24 cellular contexts compared by ENCODE assay signal in genomic region chr2:88608184-88608583, GRCh38. TPM values are rescaled to one million over a fixed set of nuclear protein-coding genes. Genes with fewer than 3 reads are reported as not detected.
DNase-seq lines count a peak whose midpoint lies in the region; ATAC-seq and TF ChIP-seq lines count a peak whose summit lies in the region.
"Had no signal": no experiment of that assay in that cellular context is flagged by ENCODE, and none has a peak within 500 bp of the region (broad histone marks: within the 10 kb centered on the region; RNA-seq: fewer than 3 reads in every experiment).

No MANE protein-coding gene starts in this region.

- peak overlapping the region; percentile 79 for H3K27ac Mint-ChIP-seq in memory B cell
- H3K27ac Mint-ChIP-seq in Calu3 (ENCODE audit: unreplicated experiment), result no peak overlapping the region
- H3K27ac Mint-ChIP-seq: activated naive CD8-positive, alpha-beta T cell; activated T-helper 1 cell treated with anti-CD3 and anti-CD28 coated beads, Interleukin-12 subunit alpha, Interleukin-12 subunit beta, Interleukin-2, Interleukin-4 antibody, amounts not matched to agents 30 ng/mL and 10 ng/mL and 1 ng/mL, durations not matched to agents 14 hours and 24 hours and 36 hours; brain; stimulated activated naive CD8-positive, alpha-beta T cell treated with anti-CD3 and anti-CD28 coated beads, Interleukin-15, Interleukin-2, amounts not matched to agents 100 ng/mL and 50 ng/mL, for 24 hours had no signal

- H3K27me3 ChIP-seq in DOHH2 (ENCODE audit: control insufficient read depth, low read length), result no peaks in the 10 kb centered on the region
- H3K27me3 ChIP-seq in OCI-LY1 (ENCODE audit: insufficient read depth, low read length), result no peaks in the 10 kb centered on the region
- H3K27me3 ChIP-seq: hepatocyte had no signal

- no peaks in the 10 kb centered on the region for H3K9me3 ChIP-seq in DOHH2 (ENCODE audit: control insufficient read depth, insufficient read depth, low read length)
- H3K9me3 ChIP-seq in OCI-LY1 (ENCODE audit: low read length), result no peaks in the 10 kb centered on the region
- H3K9me3 ChIP-seq: A549 had no signal

- TF ChIP-seq CTCF in DOHH2 (IDR thresholded peaks at IDR 0.05; ENCODE audit: low read depth, low read length, poor library complexity, severe bottlenecking), result no peak
- no peak for TF ChIP-seq CTCF in OCI-LY1 (IDR thresholded peaks at IDR 0.05; ENCODE audit: low read length)
- TF ChIP-seq CTCF in Calu3 (IDR thresholded peaks at IDR 0.05; ENCODE audit: unreplicated experiment), result no peak

- BruUV-seq in Calu3 (replicated peaks; lab: Mats Ljungman, UMichigan), result no TSS peak

- H3K79me2 ChIP-seq in DOHH2 (ENCODE audit: control insufficient read depth, low read length) (peaks cover 87% of the 10 kb centered on the region), OCI-LY1 (ENCODE audit: insufficient read depth, low read length) (peaks cover 11% of the 10 kb centered on the region; the same call in 1 of the 2 replicates)

- DNase-seq in memory B cell (ENCODE audit: low spot score in 2 of 2) (no peak), SHP77 (lab: John Stamatoyannopoulos, UW) (no peak), NCI-H128 (lab: John Stamatoyannopoulos, UW; ENCODE audit: unreplicated experiment) (no peak), Calu3 (no peak)
- DNase-seq in activated CD8-positive, alpha-beta memory T cell treated with anti-CD3 and anti-CD28 coated beads, Interleukin-2, amount 50 U/mL, for 4 hours, result no peak
- DNase-seq: activated CD4-positive, alpha-beta T cell treated with anti-CD3 and anti-CD28 coated beads for 1 hour; C1 segment of cervical spinal cord; GF-D8; islet precursor cell; naive thymus-derived CD8-positive, alpha-beta T cell; NCI-H146; NCI-H774; stimulated activated CD4-positive, alpha-beta T cell treated with anti-CD3 and anti-CD28 coated beads, Interleukin-2, amount 100 ng/mL, for 24 hours had no signal

- peak overlapping the region; percentile 39 for H3K9ac ChIP-seq in OCI-LY1 (ENCODE audit: low read length)

- ATAC-seq in HG02642 (IDR thresholded peaks at IDR 0.05; ENCODE audit: poor library complexity, unreplicated experiment), result peak; percentile 35
- peak; percentile 19 for ATAC-seq in memory B cell (ENCODE audit: low read depth)
- ATAC-seq: A549; HepG2; naive thymus-derived CD8-positive, alpha-beta T cell had no signal

- no peak overlapping the region for H3K4me3 Mint-ChIP-seq in memory B cell
- H3K4me3 Mint-ChIP-seq in Calu3 (ENCODE audit: low read depth, unreplicated experiment), result no peak overlapping the region
- H3K4me3 Mint-ChIP-seq: activated naive CD8-positive, alpha-beta T cell; activated T-helper 1 cell treated with anti-CD3 and anti-CD28 coated beads, Interleukin-12 subunit alpha, Interleukin-12 subunit beta, Interleukin-2, Interleukin-4 antibody, amounts not matched to agents 30 ng/mL and 10 ng/mL and 1 ng/mL, durations not matched to agents 14 hours and 24 hours and 36 hours; brain; naive thymus-derived CD8-positive, alpha-beta T cell; stimulated activated naive CD8-positive, alpha-beta T cell treated with anti-CD3 and anti-CD28 coated beads, Interleukin-15, Interleukin-2, amounts not matched to agents 100 ng/mL and 50 ng/mL, for 24 hours had no signal

- H3K4me3 ChIP-seq in DOHH2 (ENCODE audit: low read length) (peak overlapping the region; percentile 46), OCI-LY1 (ENCODE audit: low read depth, low read length, poor library complexity, severe bottlenecking) (no peak overlapping the region)
- H3K4me3 ChIP-seq: A549, coronary artery, hepatocyte had no signal

- H3K36me3 Mint-ChIP-seq in memory B cell (peaks cover 11% of the 10 kb centered on the region), Calu3 (ENCODE audit: insufficient read depth, unreplicated experiment) (no peaks in the 10 kb centered on the region)
- H3K36me3 Mint-ChIP-seq: activated naive CD8-positive, alpha-beta T cell had no signal

- intact Hi-C loops in Calu3 (cut with micrococcal nuclease; ENCODE audit: unreplicated experiment), result no loop called here

- H3K4me1 Mint-ChIP-seq in memory B cell, result peaks cover 32% of the 10 kb centered on the region
- peaks cover 9% of the 10 kb centered on the region for H3K4me1 Mint-ChIP-seq in Calu3 (ENCODE audit: low read depth, unreplicated experiment)

- H3K4me1 ChIP-seq in DOHH2 (ENCODE audit: control insufficient read depth, low read length) (peaks cover 100% of the 10 kb centered on the region), OCI-LY1 (ENCODE audit: insufficient read depth, low read length, severe bottlenecking) (peaks cover 96% of the 10 kb centered on the region)

- H3K9me2 ChIP-seq in DOHH2 (replicated peaks; ENCODE audit: control insufficient read depth, low read length) (no peaks in the 10 kb centered on the region), OCI-LY1 (ENCODE audit: low read depth, low read length) (no peaks in the 10 kb centered on the region)

- H4K20me1 ChIP-seq in DOHH2 (ENCODE audit: control insufficient read depth, insufficient read depth, low read depth, low read length), result no peaks in the 10 kb centered on the region
- no peaks in the 10 kb centered on the region for H4K20me1 ChIP-seq in OCI-LY1 (ENCODE audit: insufficient read depth, low read length)

- CTCF ChIA-PET in Calu3 (lab: Charles Lee), result no interaction called here

- no peak overlapping the region for H2AFZ ChIP-seq in OCI-LY1 (ENCODE audit: low read length)
- H2AFZ ChIP-seq: hepatocyte had no signal

- peaks cover 59% of the 10 kb centered on the region for H3F3A ChIP-seq in DOHH2 (ENCODE audit: control insufficient read depth, insufficient read depth)
- no peaks in the 10 kb centered on the region for H3F3A ChIP-seq in OCI-LY1 (ENCODE audit: insufficient read depth, low read length)

- H3K27ac ChIP-seq in DOHH2 (ENCODE audit: low read depth, low read length) (peak overlapping the region; percentile 96), OCI-LY1 (ENCODE audit: low read depth, low read length, poor library complexity, severe bottlenecking) (peak overlapping the region; percentile 95)
- H3K27ac ChIP-seq: A549, coronary artery, hepatocyte had no signal

- H3K27me3 Mint-ChIP-seq in memory B cell, result no peaks in the 10 kb centered on the region
- no peaks in the 10 kb centered on the region for H3K27me3 Mint-ChIP-seq in Calu3 (ENCODE audit: unreplicated experiment)
- H3K27me3 Mint-ChIP-seq: activated naive CD8-positive, alpha-beta T cell; brain; naive thymus-derived CD8-positive, alpha-beta T cell; stimulated activated naive CD8-positive, alpha-beta T cell treated with anti-CD3 and anti-CD28 coated beads, Interleukin-15, Interleukin-2, amounts not matched to agents 100 ng/mL and 50 ng/mL, for 24 hours had no signal

- peaks cover 77% of the 10 kb centered on the region for H3K36me3 ChIP-seq in DOHH2 (ENCODE audit: control insufficient read depth, low read length)
- peaks cover 13% of the 10 kb centered on the region; the same call in 1 of the 2 replicates for H3K36me3 ChIP-seq in OCI-LY1 (ENCODE audit: insufficient read depth, low read length)

- H3K4me2 ChIP-seq in DOHH2 (ENCODE audit: low read length), result peak overlapping the region; percentile 77
- peak overlapping the region; percentile 54 for H3K4me2 ChIP-seq in OCI-LY1 (ENCODE audit: low read length)
- H3K4me2 ChIP-seq: A549, hepatocyte had no signal

- H3K9me3 Mint-ChIP-seq in memory B cell (peaks cover 2% of the 10 kb centered on the region), Calu3 (ENCODE audit: low read depth, unreplicated experiment) (no peaks in the 10 kb centered on the region)
- H3K9me3 Mint-ChIP-seq: activated T-helper 1 cell treated with anti-CD3 and anti-CD28 coated beads, Interleukin-12 subunit alpha, Interleukin-12 subunit beta, Interleukin-2, Interleukin-4 antibody, amounts not matched to agents 30 ng/mL and 10 ng/mL and 1 ng/mL, durations not matched to agents 14 hours and 24 hours and 36 hours; brain; naive thymus-derived CD8-positive, alpha-beta T cell; stimulated activated naive CD8-positive, alpha-beta T cell treated with anti-CD3 and anti-CD28 coated beads, Interleukin-15, Interleukin-2, amounts not matched to agents 100 ng/mL and 50 ng/mL, for 24 hours had no signal

RNA-seq across cellular contexts. Expression of gene EIF2AK3, which starts 19.1 kb away (rescaled TPM):
- total RNA-seq in Calu3 (2022), result 16.1 and 17.4 TPM in 2 replicates
